Comparison of ENCODE assay signal across 20 cellular contexts in genomic region chr9:98367371-98367900, GRCh38.
A peak's percentile ranks its signal among the peaks of the same experiment; 100 is the strongest.
DNase-seq lines count a peak whose midpoint lies in the region; ATAC-seq, FAIRE-seq and TF ChIP-seq lines count a peak whose summit lies in the region.
"Had no signal": no experiment of that assay in that cellular context is flagged by ENCODE, and none has a peak within 500 bp of the region (broad histone marks: within the 10 kb centered on the region; RNA-seq: fewer than 3 reads in every experiment).

No MANE protein-coding gene starts in this region.

- no peaks in the 10 kb centered on the region for H3K4me1 ChIP-seq in GM23248 (ENCODE audit: insufficient read depth)
- peaks cover 19 to 22% of the 10 kb centered on the region in 2 experiments for H3K4me1 ChIP-seq in K562 (replicated peaks in 1 of 2; ENCODE audit: control insufficient read depth in 2 of 2, insufficient read depth in 2 of 2, low read length in 2 of 2)
- H3K4me1 ChIP-seq in CD4-positive, alpha-beta memory T cell (ENCODE audit: insufficient read depth, low read length) = no peaks in the 10 kb centered on the region

- peaks cover 2 to 35% (median 21%) of the 10 kb centered on the region in 8 donors for H3K9me3 Mint-ChIP-seq in CD4-positive, alpha-beta memory T cell

- H3K9me1 ChIP-seq in K562 (ENCODE audit: control insufficient read depth, insufficient read depth, low read length) = no peaks in the 10 kb centered on the region

- H3K27me3 ChIP-seq in GM23248 (replicated peaks; ENCODE audit: insufficient read depth) (no peaks in the 10 kb centered on the region), K562 (ENCODE audit: control insufficient read depth in 2 of 2, insufficient read depth in 2 of 2, low read length in 2 of 2) (no peaks in the 10 kb centered on the region)
- H3K27me3 ChIP-seq in CD4-positive, alpha-beta memory T cell (ENCODE audit: insufficient read depth, low read length) = no peaks in the 10 kb centered on the region

- H2AFZ ChIP-seq in GM23248 = no peak overlapping the region
- H2AFZ ChIP-seq in K562 (ENCODE audit: low read depth, low read length) = no peak overlapping the region

- no peak overlapping the region for H3K4me2 ChIP-seq in GM23248 (ENCODE audit: unreplicated experiment)
- H3K4me2 ChIP-seq in K562 (ENCODE audit: insufficient read depth, low read length) = no peak overlapping the region

- no TSS peak for BruUV-seq in K562 (replicated peaks; lab: Mats Ljungman, UMichigan)

- no peaks in the 10 kb centered on the region for H3F3A ChIP-seq in GM23248 (ENCODE audit: insufficient read depth)

- 58 to 59% methylated on average over 5 of the region's 5 CpGs for whole genome bisulfite sequencing in GM23248 (ENCODE audit: low coverage in 1 of 2, low lambda C conversion rate in 2 of 2, missing lambda C conversion rate in 2 of 2), 2 experiments
- 74% methylated on average over 5 of the region's 5 CpGs for WGBS in K562 (ENCODE audit: insufficient coverage, low coverage, missing lambda C conversion rate)

- H3K9me2 ChIP-seq in GM23248 (ENCODE audit: insufficient read depth) = no peaks in the 10 kb centered on the region

- in situ Hi-C loops in GM23248 (cut with MboI) = no loop called here
- in situ Hi-C loops in K562 (cut with MboI) = no loop called here

- H3K4me1 Mint-ChIP-seq in CD4-positive, alpha-beta memory T cell = no peaks in the 10 kb centered on the region

- H3K36me3 ChIP-seq in GM23248 (ENCODE audit: low read depth) (no peaks in the 10 kb centered on the region), K562 (ENCODE audit: control insufficient read depth, insufficient read depth, low read length) (no peaks in the 10 kb centered on the region)
- H3K36me3 ChIP-seq in CD4-positive, alpha-beta memory T cell (ENCODE audit: insufficient read depth, low read length) = no peaks in the 10 kb centered on the region

- intact Hi-C loops in K562 (cut with micrococcal nuclease) = loop anchor here (5.0 kb wide), 1 partner anchor 160 kb away; no protein-coding TSS in a partner anchor
- intact Hi-C loops in CD4-positive, alpha-beta memory T cell (cut with micrococcal nuclease) = no loop called here

- TF ChIP-seq EP300 in K562 (IDR thresholded peaks at IDR 0.05; ENCODE audit: low read length) = no peak

- peaks cover 4 to 8% of the 10 kb centered on the region in 2 donors for H3K27me3 Mint-ChIP-seq in CD4-positive, alpha-beta memory T cell

- TF ChIP-seq RAD21 in K562 (CRISPR knock-in tag; conservative IDR thresholded peaks at IDR 0.05 in 1 of 2, IDR thresholded peaks at IDR 0.05 in 1 of 2) = no peak

- H3K4me3 Mint-ChIP-seq in CD4-positive, alpha-beta memory T cell = no peak overlapping the region
- H3K4me3 Mint-ChIP-seq: CD4-positive, alpha-beta T cell had no signal

- no peak for FAIRE-seq in K562 (lab: Jason Lieb, UNC)
- FAIRE-seq: A204.1, GM12878, H54 had no signal

- H3K27ac ChIP-seq in GM23248 (no peak overlapping the region), K562 (ENCODE audit: extremely low read depth, low read depth, low read length) (no peak overlapping the region)
- H3K27ac ChIP-seq in CD4-positive, alpha-beta memory T cell (ENCODE audit: low read depth, low read length) = no peak overlapping the region
- H3K27ac ChIP-seq: C4-2B had no signal

- TF ChIP-seq POLR2A in K562 (conservative IDR thresholded peaks at IDR 0.05) = no peak
- no peak for TF ChIP-seq POLR2A in erythroblast (IDR thresholded peaks at IDR 0.05; ENCODE audit: low read length)

- DNase-seq in GM23248 = peak; percentile 22
- peak; percentile 4 for DNase-seq in Jurkat, Clone E6-1 (ENCODE audit: low read depth, low spot score)
- DNase-seq in K562 (ENCODE audit: extremely low read depth in 1 of 4, low spot score in 3 of 4) = no peak
- DNase-seq in fibroblast of pulmonary artery (ENCODE audit: low read depth) = peak; percentile 32
- no peak for DNase-seq in CD4-positive, alpha-beta memory T cell
- DNase-seq in activated CD8-positive, alpha-beta memory T cell treated with anti-CD3 and anti-CD28 coated beads, Interleukin-2, amount 50 U/mL, for 48 hours = no peak
- DNase-seq in erythroblast (lab: John Stamatoyannopoulos, UW) = no peak
- DNase-seq: ACHN; AML-193; CD4-positive, alpha-beta T cell; DMS79 treated with DMSO at 0.1 percent for 48 hours; GF-D8; HCEC 1CT; Karpas-422; KBM-7 had no signal

- CTCF ChIA-PET in K562 (lab: Yijun Ruan, JAX; ENCODE audit: low intra/inter-chr PET ratio) = interaction anchor here (0.7 kb wide), 1 partner anchor 51 kb away, joined by 4 read pairs; no protein-coding TSS in a partner anchor
- CTCF ChIA-PET in CD4-positive, alpha-beta memory T cell (lab: Charles Lee; ENCODE audit: partially characterized antibody) = no interaction called here

- ATAC-seq in K562 (no peak), HG03097 (IDR thresholded peaks at IDR 0.05; ENCODE audit: low FRiP score, unreplicated experiment) (no peak)
- ATAC-seq: GM12878 had no signal

- H3K9ac ChIP-seq in GM23248 (no peak overlapping the region), K562 (ENCODE audit: insufficient read depth in 1 of 2, low read depth in 2 of 2, low read length in 2 of 2) (no peak overlapping the region)

- H3K27ac Mint-ChIP-seq in CD4-positive, alpha-beta memory T cell = no peak overlapping the region
- H3K27ac Mint-ChIP-seq: CD4-positive, alpha-beta T cell had no signal

- no peaks in the 10 kb centered on the region for H4K20me1 ChIP-seq in GM23248 (ENCODE audit: insufficient read depth)
- H4K20me1 ChIP-seq in K562 (replicated peaks; ENCODE audit: control insufficient read depth, insufficient read depth, low read length) = no peaks in the 10 kb centered on the region

- peaks cover 1 to 4% of the 10 kb centered on the region in 2 donors for H3K36me3 Mint-ChIP-seq in CD4-positive, alpha-beta memory T cell

- H3K79me2 ChIP-seq in GM23248 (ENCODE audit: insufficient read depth) (no peaks in the 10 kb centered on the region), K562 (ENCODE audit: control insufficient read depth, insufficient read depth, low read length) (no peaks in the 10 kb centered on the region)

- no peak for TF ChIP-seq CTCF in K562 (IDR thresholded peaks at IDR 0.05 in 2 of 3, conservative IDR thresholded peaks at IDR 0.05 in 1 of 3; ENCODE audit: insufficient read depth in 2 of 3, low read depth in 1 of 3, low read length in 3 of 3)
- no peak for TF ChIP-seq CTCF in fibroblast of pulmonary artery (IDR thresholded peaks at IDR 0.05; ENCODE audit: low read length, missing control alignments)

- H3K9me3 ChIP-seq in GM23248 (ENCODE audit: low read depth) = no peaks in the 10 kb centered on the region
- H3K9me3 ChIP-seq in K562 (replicated peaks; ENCODE audit: control insufficient read depth, insufficient read depth, low read depth, low read length) = peaks cover 20% of the 10 kb centered on the region
- H3K9me3 ChIP-seq in CD4-positive, alpha-beta memory T cell (ENCODE audit: control insufficient read depth in 1 of 2, low read length in 2 of 2) = no peaks in the 10 kb centered on the region

- POLR2A ChIA-PET in K562 (lab: Yijun Ruan, JAX) = no interaction called here
- POLR2A ChIA-PET in CD4-positive, alpha-beta memory T cell (lab: Charles Lee; ENCODE audit: partially characterized antibody) = no interaction called here

- H3K4me3 ChIP-seq in GM23248 (no peak overlapping the region), K562 (no peak overlapping the region), fibroblast of pulmonary artery (replicated peaks; ENCODE audit: low read depth, low read length) (no peak overlapping the region)
- no peak overlapping the region for H3K4me3 ChIP-seq in Jurkat, Clone E6-1 (ENCODE audit: low read length)
- no peak overlapping the region for H3K4me3 ChIP-seq in CD4-positive, alpha-beta memory T cell (ENCODE audit: low read length in 2 of 2)
- H3K4me3 ChIP-seq: GM12878 had no signal

TF ChIP-seq in K562, 482 proteins besides CTCF, POLR2A, EP300 and RAD21:
- TF ChIP-seq CEBPG (CRISPR knock-in tag; IDR thresholded peaks at IDR 0.05) (no peak), CEBPG (tag; conservative IDR thresholded peaks at IDR 0.05 in 1 of 2, IDR thresholded peaks at IDR 0.05 in 1 of 2) (0 out of 4 replicates have a peak, but pooled peaks of 1 of the 2 experiments have one; percentile 23), RHOXF2B (CRISPR knock-in tag; conservative IDR thresholded peaks at IDR 0.05) (no peak), ZNF354B (CRISPR knock-in tag; IDR thresholded peaks at IDR 0.05) (no peak), TRIM24 (IDR thresholded peaks at IDR 0.05) (peak in 1 of 2 experiments; percentile 30; a peak in 1 of 4 replicates), RCOR1 (IDR thresholded peaks at IDR 0.05; ENCODE audit: borderline replicate concordance in 1 of 2, low read depth in 2 of 2, low read length in 2 of 2) (no peak), SNAPC5 (CRISPR knock-in tag; IDR thresholded peaks at IDR 0.05) (no peak), PML (IDR thresholded peaks at IDR 0.05; ENCODE audit: low read length) (no peak), CHD1 (IDR thresholded peaks at IDR 0.05; ENCODE audit: low read length) (no peak), CEBPB (tag; IDR thresholded peaks at IDR 0.05) (peak; percentile 75)
- TF ChIP-seq, protein P1, sequence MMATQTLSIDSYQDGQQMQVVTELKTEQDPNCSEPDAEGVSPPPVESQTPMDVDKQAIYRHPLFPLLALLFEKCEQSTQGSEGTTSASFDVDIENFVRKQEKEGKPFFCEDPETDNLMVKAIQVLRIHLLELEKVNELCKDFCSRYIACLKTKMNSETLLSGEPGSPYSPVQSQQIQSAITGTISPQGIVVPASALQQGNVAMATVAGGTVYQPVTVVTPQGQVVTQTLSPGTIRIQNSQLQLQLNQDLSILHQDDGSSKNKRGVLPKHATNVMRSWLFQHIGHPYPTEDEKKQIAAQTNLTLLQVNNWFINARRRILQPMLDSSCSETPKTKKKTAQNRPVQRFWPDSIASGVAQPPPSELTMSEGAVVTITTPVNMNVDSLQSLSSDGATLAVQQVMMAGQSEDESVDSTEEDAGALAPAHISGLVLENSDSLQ (IDR thresholded peaks at IDR 0.05) = no peak

Comparison
In these comparisons a context has a peak if more than half of its experiments do, and no peak if none do; other contexts are left out.
1. DNase-seq: peak in GM23248 (single experiment), Jurkat, Clone E6-1 (single experiment) and fibroblast of pulmonary artery (single experiment); none in K562 (0 of 4), CD4-positive, alpha-beta memory T cell (0 of 5), activated CD8-positive, alpha-beta memory T cell treated with anti-CD3 and anti-CD28 coated beads, Interleukin-2, amount 50 U/mL, for 48 hours (single experiment) and erythroblast (0 of 2).